ENCODE assay signal across 8 cellular contexts in genomic region chr4:1183985-1184773, GRCh38. TPM values are rescaled to one million over a fixed set of nuclear protein-coding genes. Genes with fewer than 3 reads are reported as not detected.
DNase-seq lines count a peak whose midpoint lies in the region; ATAC-seq and TF ChIP-seq lines count a peak whose summit lies in the region.

No MANE protein-coding gene starts in this region.

- POLR2A ChIA-PET in activated CD8-positive, alpha-beta T cell treated with anti-CD3 and anti-CD28 coated beads for 36 hours (lab: Charles Lee) = interaction anchor here (0.6 to 1.5 kb wide), 6 partner anchors 8 to 60 kb away, joined by 3 to 7 read pairs (median 4); no protein-coding TSS in a partner anchor

- TF ChIP-seq CTCF in activated CD8-positive, alpha-beta T cell treated with anti-CD3 and anti-CD28 coated beads for 36 hours (IDR thresholded peaks at IDR 0.05) = no peak

- H3K9me3 Mint-ChIP-seq in activated CD8-positive, alpha-beta T cell treated with anti-CD3 and anti-CD28 coated beads for 36 hours = peaks cover 17% of the 10 kb centered on the region
- H3K9me3 Mint-ChIP-seq in natural killer cell treated with Interleukin-12 subunit alpha and Interleukin-12 subunit beta and Interleukin-15 and Interleukin-18, amount 100 ng/mL, for 72 hours = peaks cover 14% of the 10 kb centered on the region

- H3K4me1 Mint-ChIP-seq in activated CD8-positive, alpha-beta T cell treated with anti-CD3 and anti-CD28 coated beads for 36 hours (ENCODE audit: low read depth) = peaks cover 32% of the 10 kb centered on the region
- peaks cover 48 to 67% of the 10 kb centered on the region in 2 donors for H3K4me1 Mint-ChIP-seq in natural killer cell treated with Interleukin-12 subunit alpha and Interleukin-12 subunit beta and Interleukin-15 and Interleukin-18, amount 100 ng/mL, for 72 hours (ENCODE audit: low read depth in 2 of 2)

- intact Hi-C loops in activated CD8-positive, alpha-beta T cell treated with anti-CD3 and anti-CD28 coated beads for 36 hours (cut with micrococcal nuclease) = no loop called here

- H3K27me3 Mint-ChIP-seq in activated CD8-positive, alpha-beta T cell treated with anti-CD3 and anti-CD28 coated beads for 36 hours = no peaks in the 10 kb centered on the region
- H3K27me3 Mint-ChIP-seq in natural killer cell treated with Interleukin-12 subunit alpha and Interleukin-12 subunit beta and Interleukin-15 and Interleukin-18, amount 100 ng/mL, for 72 hours = peaks cover 0 to 2% of the 10 kb centered on the region in 2 donors

- peak overlapping the region; percentile 44 for H3K4me3 Mint-ChIP-seq in activated CD8-positive, alpha-beta T cell treated with anti-CD3 and anti-CD28 coated beads for 36 hours
- peak overlapping the region; percentile 81 for H3K4me3 Mint-ChIP-seq in natural killer cell treated with Interleukin-12 subunit alpha and Interleukin-12 subunit beta and Interleukin-15 and Interleukin-18, amount 100 ng/mL, for 72 hours

- peaks cover 9% of the 10 kb centered on the region for H3K36me3 Mint-ChIP-seq in activated CD8-positive, alpha-beta T cell treated with anti-CD3 and anti-CD28 coated beads for 36 hours (ENCODE audit: low read depth)
- H3K36me3 Mint-ChIP-seq in natural killer cell treated with Interleukin-12 subunit alpha and Interleukin-12 subunit beta and Interleukin-15 and Interleukin-18, amount 100 ng/mL, for 72 hours = peaks cover 27% of the 10 kb centered on the region

- CTCF ChIA-PET in activated CD8-positive, alpha-beta T cell treated with anti-CD3 and anti-CD28 coated beads for 36 hours (lab: Charles Lee) = interaction anchor here (0.9 to 1.9 kb wide), 9 partner anchors 8 to 84 kb away, joined by 3 to 9 read pairs (median 5); no protein-coding TSS in a partner anchor

- DNase-seq in activated CD8-positive, alpha-beta T cell treated with anti-CD3 and anti-CD28 coated beads for 36 hours = no peak
- DNase-seq in natural killer cell treated with Interleukin-12 subunit alpha and Interleukin-12 subunit beta and Interleukin-15 and Interleukin-18, amount 100 ng/mL, for 72 hours (ENCODE audit: low spot score) = no peak
- no peak for DNase-seq in NCI-H748 (lab: John Stamatoyannopoulos, UW; ENCODE audit: unreplicated experiment)
- DNase-seq in GDM1 (lab: John Stamatoyannopoulos, UW) = no peak
- DNase-seq in putamen (ENCODE audit: low spot score) = no peak
- no peak for DNase-seq in SHP77 (lab: John Stamatoyannopoulos, UW)

- ATAC-seq in GM18511 (IDR thresholded peaks at IDR 0.05; ENCODE audit: unreplicated experiment) = peak; percentile 79
- ATAC-seq in HG02798 (IDR thresholded peaks at IDR 0.05; ENCODE audit: poor library complexity, unreplicated experiment) = peak; percentile 57
- ATAC-seq in activated CD8-positive, alpha-beta T cell treated with anti-CD3 and anti-CD28 coated beads for 36 hours = no peak
- peak; percentile 67 to 76 for ATAC-seq in natural killer cell treated with Interleukin-12 subunit alpha and Interleukin-12 subunit beta and Interleukin-15 and Interleukin-18, amount 100 ng/mL, for 72 hours

- H3K27ac Mint-ChIP-seq in activated CD8-positive, alpha-beta T cell treated with anti-CD3 and anti-CD28 coated beads for 36 hours = peak overlapping the region; percentile 57
- peak overlapping the region; percentile 53 to 68 for H3K27ac Mint-ChIP-seq in natural killer cell treated with Interleukin-12 subunit alpha and Interleukin-12 subunit beta and Interleukin-15 and Interleukin-18, amount 100 ng/mL, for 72 hours

RNA-seq across cellular contexts. Expression of gene SPON2, which starts 11.8 kb away (rescaled TPM):
- 10 to 100 TPM in 1 of 2 experiments, 1 to 10 TPM in 1; 9.9 to 10.5 TPM for total RNA-seq in activated CD8-positive, alpha-beta T cell treated with anti-CD3 and anti-CD28 coated beads for 36 hours
- 10 to 100 TPM in 1 of 2 donors, 1 to 10 TPM in 1; 1.5 to 13.6 TPM for total RNA-seq in natural killer cell treated with Interleukin-12 subunit alpha and Interleukin-12 subunit beta and Interleukin-15 and Interleukin-18, amount 100 ng/mL, for 72 hours
